27 cellular contexts compared by ENCODE assay signal in the genomic region with DNA sequence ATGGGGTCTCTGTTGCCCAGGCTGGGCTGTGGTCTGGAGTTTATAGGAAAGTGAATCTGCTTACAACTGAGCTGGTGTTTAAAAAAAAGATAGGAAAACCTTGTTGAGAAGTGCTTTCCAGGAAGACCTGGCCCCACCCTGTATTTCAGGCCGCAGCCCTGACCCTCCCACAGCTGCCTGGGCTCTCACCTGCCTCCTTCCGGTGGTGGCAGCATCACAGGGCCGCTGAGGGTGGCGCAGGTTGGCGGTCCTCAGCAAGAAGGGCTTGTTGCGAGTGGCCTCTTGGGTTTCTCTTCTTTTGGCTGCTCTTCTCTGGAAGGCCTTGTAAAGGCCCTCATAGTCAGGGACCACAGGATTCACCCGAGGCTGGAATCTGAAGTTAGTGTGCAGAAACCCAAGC.
"Had no signal": no experiment of that assay in that cellular context is flagged by ENCODE, and none has a peak within 500 bp of the region (broad histone marks: within the 10 kb centered on the region; RNA-seq: fewer than 3 reads in every experiment).

No MANE protein-coding gene starts in this region.

- H3K4me3 Mint-ChIP-seq: memory B cell; mesothelial cell of epicardium; naive B cell; nephron; neural progenitor cell; stimulated activated naive B cell treated with anti-CD40 and anti-IgM and Interleukin-4, amounts not matched to agents 10 μg/mL and 1 μg/mL and 100 μg/mL, for 72 hours; stimulated activated naive CD8-positive, alpha-beta T cell treated with anti-CD3 and anti-CD28 coated beads, Interleukin-15, Interleukin-2, amounts not matched to agents 100 ng/mL and 50 ng/mL, for 24 hours had no signal

- H3K9me3 ChIP-seq: esophagus squamous epithelium, mucosa of descending colon, ovary, psoas muscle, suprapubic skin, transverse colon, vagina had no signal

- H2AFZ ChIP-seq: neural progenitor cell had no signal

- H3K27me3 ChIP-seq: esophagus squamous epithelium, neural progenitor cell, ovary, suprapubic skin, transverse colon, vagina had no signal

- H3K27ac ChIP-seq: esophagus squamous epithelium, neural progenitor cell, ovary, psoas muscle, suprapubic skin, vagina had no signal

- H3K27me3 Mint-ChIP-seq: memory B cell; naive B cell; stimulated activated naive B cell treated with anti-CD40 and anti-IgM and Interleukin-4, amounts not matched to agents 10 μg/mL and 1 μg/mL and 100 μg/mL, for 72 hours; stimulated activated naive CD8-positive, alpha-beta T cell treated with anti-CD3 and anti-CD28 coated beads, Interleukin-15, Interleukin-2, amounts not matched to agents 100 ng/mL and 50 ng/mL, for 24 hours had no signal

- H3K4me3 ChIP-seq: coronary artery, esophagus squamous epithelium, lung, mucosa of descending colon, neural progenitor cell, ovary, psoas muscle, skin epidermis, suprapubic skin, transverse colon, vagina had no signal

- H3K4me2 ChIP-seq: neural progenitor cell had no signal

- H3K4me1 ChIP-seq: neural progenitor cell, psoas muscle, suprapubic skin had no signal

- H3K36me3 ChIP-seq: neural progenitor cell, ovary had no signal

- H3K4me1 Mint-ChIP-seq: memory B cell, mesothelial cell of epicardium, naive B cell, nephron, neural progenitor cell had no signal

- DNase-seq: dermis blood vessel endothelial cell; effector memory CD4-positive, alpha-beta T cell; erythroblast; esophagus squamous epithelium; hypothalamus; left ventricle myocardium superior; mucosa of descending colon; naive B cell; nucleus accumbens; ovary; posterior cingulate gyrus; psoas muscle; right cardiac atrium; stimulated activated CD4-positive, alpha-beta T cell treated with anti-CD3 and anti-CD28 coated beads, Interleukin-15, amount 100 ng/mL, for 24 hours; stimulated activated CD4-positive, alpha-beta T cell treated with anti-CD3 and anti-CD28 coated beads, Interleukin-2, amount 100 ng/mL, for 48 hours; stimulated activated naive B cell treated with anti-CD40 and anti-IgM and Interleukin-4, amounts not matched to agents 10 μg/mL and 1 μg/mL and 100 μg/mL, for 72 hours; transverse colon had no signal

- H3K27ac Mint-ChIP-seq: memory B cell; mesothelial cell of epicardium; naive B cell; nephron; neural progenitor cell; stimulated activated naive B cell treated with anti-CD40 and anti-IgM and Interleukin-4, amounts not matched to agents 10 μg/mL and 1 μg/mL and 100 μg/mL, for 72 hours; stimulated activated naive CD8-positive, alpha-beta T cell treated with anti-CD3 and anti-CD28 coated beads, Interleukin-15, Interleukin-2, amounts not matched to agents 100 ng/mL and 50 ng/mL, for 24 hours had no signal

- H3K9me3 Mint-ChIP-seq: memory B cell; mesothelial cell of epicardium; naive B cell; nephron; neural progenitor cell; stimulated activated naive B cell treated with anti-CD40 and anti-IgM and Interleukin-4, amounts not matched to agents 10 μg/mL and 1 μg/mL and 100 μg/mL, for 72 hours; stimulated activated naive CD8-positive, alpha-beta T cell treated with anti-CD3 and anti-CD28 coated beads, Interleukin-15, Interleukin-2, amounts not matched to agents 100 ng/mL and 50 ng/mL, for 24 hours had no signal

- H3K36me3 Mint-ChIP-seq: neural progenitor cell had no signal

- ATAC-seq: mucosa of descending colon; stimulated activated naive B cell treated with anti-CD40 and anti-IgM and Interleukin-4, amounts not matched to agents 10 μg/mL and 1 μg/mL and 100 μg/mL, for 72 hours had no signal
